1 cellular context compared by ENCODE assay signal in the genomic region with DNA sequence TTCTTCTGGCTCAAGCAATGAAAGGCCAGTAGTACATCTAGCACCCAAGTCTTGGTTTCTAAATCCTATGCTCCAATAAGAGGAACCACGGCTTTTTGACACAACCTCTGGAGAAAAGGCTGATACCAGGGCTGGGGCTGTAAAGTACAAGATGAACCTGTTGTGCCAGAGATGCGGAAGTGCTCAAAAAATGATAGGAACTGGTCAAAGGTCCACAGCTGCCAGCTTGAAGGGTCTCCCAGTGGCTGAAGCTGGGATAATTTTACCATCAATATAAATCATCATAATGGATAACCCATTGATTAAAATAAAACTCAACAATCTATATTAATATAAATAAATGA.
TF ChIP-seq lines count a peak whose summit lies in the region.

No MANE protein-coding gene starts in this region.

TF ChIP-seq in GM12878, 131 proteins besides CTCF, POLR2A, EP300 and RAD21:
- TF ChIP-seq, protein P1, sequence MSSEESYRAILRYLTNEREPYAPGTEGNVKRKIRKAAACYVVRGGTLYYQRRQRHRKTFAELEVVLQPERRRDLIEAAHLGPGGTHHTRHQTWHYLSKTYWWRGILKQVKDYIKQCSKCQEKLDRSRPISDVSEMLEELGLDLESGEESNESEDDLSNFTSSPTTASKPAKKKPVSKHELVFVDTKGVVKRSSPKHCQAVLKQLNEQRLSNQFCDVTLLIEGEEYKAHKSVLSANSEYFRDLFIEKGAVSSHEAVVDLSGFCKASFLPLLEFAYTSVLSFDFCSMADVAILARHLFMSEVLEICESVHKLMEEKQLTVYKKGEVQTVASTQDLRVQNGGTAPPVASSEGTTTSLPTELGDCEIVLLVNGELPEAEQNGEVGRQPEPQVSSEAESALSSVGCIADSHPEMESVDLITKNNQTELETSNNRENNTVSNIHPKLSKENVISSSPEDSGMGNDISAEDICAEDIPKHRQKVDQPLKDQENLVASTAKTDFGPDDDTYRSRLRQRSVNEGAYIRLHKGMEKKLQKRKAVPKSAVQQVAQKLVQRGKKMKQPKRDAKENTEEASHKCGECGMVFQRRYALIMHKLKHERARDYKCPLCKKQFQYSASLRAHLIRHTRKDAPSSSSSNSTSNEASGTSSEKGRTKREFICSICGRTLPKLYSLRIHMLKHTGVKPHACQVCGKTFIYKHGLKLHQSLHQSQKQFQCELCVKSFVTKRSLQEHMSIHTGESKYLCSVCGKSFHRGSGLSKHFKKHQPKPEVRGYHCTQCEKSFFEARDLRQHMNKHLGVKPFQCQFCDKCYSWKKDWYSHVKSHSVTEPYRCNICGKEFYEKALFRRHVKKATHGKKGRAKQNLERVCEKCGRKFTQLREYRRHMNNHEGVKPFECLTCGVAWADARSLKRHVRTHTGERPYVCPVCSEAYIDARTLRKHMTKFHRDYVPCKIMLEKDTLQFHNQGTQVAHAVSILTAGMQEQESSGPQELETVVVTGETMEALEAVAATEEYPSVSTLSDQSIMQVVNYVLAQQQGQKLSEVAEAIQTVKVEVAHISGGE (CRISPR knock-in tag; IDR thresholded peaks at IDR 0.05) = no peak
- no peak for TF ChIP-seq POLR2AphosphoS5 (IDR thresholded peaks at IDR 0.05; ENCODE audit: low read length)
- TF ChIP-seq PML (IDR thresholded peaks at IDR 0.05; ENCODE audit: low read length) = 0 out of 2 replicates have a peak, but pooled peaks have one; percentile 12
- no peak for TF ChIP-seq SPI1 (IDR thresholded peaks at IDR 0.05; ENCODE audit: borderline replicate concordance, insufficient read depth, low read depth, low read length)
- TF ChIP-seq HDAC2 (IDR thresholded peaks at IDR 0.05) = no peak
- TF ChIP-seq TBL1XR1 (IDR thresholded peaks at IDR 0.05; ENCODE audit: low read depth, low read length) = no peak
- peak; percentile 1; the same call in 1 of the 2 replicates for TF ChIP-seq JUNB (IDR thresholded peaks at IDR 0.05)
